8 cellular contexts compared by ENCODE assay signal in the genomic region with DNA sequence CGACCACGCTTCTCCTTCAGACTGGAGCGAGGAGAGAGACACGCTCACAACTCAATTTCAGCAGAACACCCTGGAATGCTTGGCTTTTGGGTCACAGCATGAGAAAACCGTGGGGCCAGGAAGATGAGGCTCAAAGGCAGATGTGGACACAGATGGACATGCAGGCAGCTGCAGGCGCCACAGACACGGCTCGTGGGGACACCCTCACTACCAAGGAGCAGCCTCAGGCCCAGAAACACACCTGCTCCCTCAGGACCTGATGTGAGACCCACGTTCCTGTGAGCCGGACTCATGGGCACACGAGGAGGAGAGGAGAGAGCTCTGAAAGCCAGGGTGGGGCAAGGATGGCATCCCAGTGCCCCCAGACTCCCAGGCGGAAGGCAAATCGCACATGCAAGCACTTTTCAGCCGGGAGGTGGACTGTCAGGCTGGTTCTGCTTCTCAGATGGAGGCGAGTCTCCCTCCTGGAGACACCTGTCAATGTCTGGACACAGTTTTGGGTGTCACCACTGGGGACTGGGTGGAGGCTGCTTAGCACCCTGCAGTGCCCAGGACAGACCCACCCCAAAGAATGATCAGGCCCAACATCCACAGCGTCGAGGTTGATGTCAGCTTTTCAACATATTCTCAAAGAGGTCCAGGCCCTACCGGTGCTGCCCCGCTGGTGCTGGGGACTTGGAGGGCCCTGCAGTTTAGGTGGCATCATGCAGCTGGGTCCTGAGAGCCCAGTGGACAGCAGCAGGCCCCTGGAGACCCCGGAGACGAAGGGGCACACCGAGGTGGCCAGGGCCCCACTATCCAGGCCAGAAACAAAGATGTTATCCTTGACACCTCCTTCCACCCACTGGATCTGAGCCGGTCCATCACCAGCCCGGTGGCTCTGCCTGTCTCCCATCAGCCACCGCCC. TPM values are rescaled to one million over a fixed set of nuclear protein-coding genes. Genes with fewer than 3 reads are reported as not detected.
DNase-seq lines count a peak whose midpoint lies in the region; ATAC-seq and TF ChIP-seq lines count a peak whose summit lies in the region.

No MANE protein-coding gene starts in this region.

- peaks cover 0 to 22% (median 0%) of the 10 kb centered on the region in 3 experiments for H3K36me3 ChIP-seq in naive thymus-derived CD4-positive, alpha-beta T cell (ENCODE audit: control insufficient read depth in 2 of 3, insufficient read depth in 3 of 3, low read length in 3 of 3)
- no peaks in the 10 kb centered on the region for H3K36me3 ChIP-seq in ovary

- peaks cover 3 to 13% (median 4%) of the 10 kb centered on the region in 5 donors for H3K36me3 Mint-ChIP-seq in naive thymus-derived CD4-positive, alpha-beta T cell

- peaks cover 21 to 38% (median 33%) of the 10 kb centered on the region in 7 donors for H3K4me1 Mint-ChIP-seq in naive thymus-derived CD4-positive, alpha-beta T cell

- H3K9me3 ChIP-seq in AG04450 (ENCODE audit: control insufficient read depth, insufficient read depth, low read length) (no peaks in the 10 kb centered on the region; the same call in 1 of the 2 replicates), ovary (no peaks in the 10 kb centered on the region)
- H3K9me3 ChIP-seq in naive thymus-derived CD4-positive, alpha-beta T cell (ENCODE audit: control insufficient read depth in 2 of 3, low read length in 3 of 3), result no peaks in the 10 kb centered on the region

- H3K27me3 ChIP-seq in AG04450 (ENCODE audit: control insufficient read depth, insufficient read depth, low read length) (no peaks in the 10 kb centered on the region), ovary (no peaks in the 10 kb centered on the region)
- H3K27me3 ChIP-seq in naive thymus-derived CD4-positive, alpha-beta T cell (ENCODE audit: control insufficient read depth in 2 of 2, insufficient read depth in 2 of 2, low read length in 2 of 2), result no peaks in the 10 kb centered on the region

- intact Hi-C loops in naive thymus-derived CD4-positive, alpha-beta T cell (cut with micrococcal nuclease), result loop anchor here in 1 of 2 donors (1.0 kb wide), 1 partner anchor 22 kb away; a partner anchor contains a TSS
- intact Hi-C loops in ovary (cut with DNase I), result no loop called here

- H3K27ac ChIP-seq in AG04450 (ENCODE audit: low read depth, low read length) (no peak overlapping the region), cingulate gyrus (ENCODE audit: low read depth, low read length) (peak overlapping the region; percentile 92), ovary (no peak overlapping the region)
- H3K27ac ChIP-seq in naive thymus-derived CD4-positive, alpha-beta T cell (ENCODE audit: low read depth, low read length), result peak overlapping the region; percentile 86

- POLR2A ChIA-PET in AG04450 (lab: Yijun Ruan, JAX), result interaction anchor here (0.5 kb wide), 1 partner anchor 497 kb away, joined by 4 read pairs; no protein-coding TSS in a partner anchor
- POLR2A ChIA-PET in naive thymus-derived CD4-positive, alpha-beta T cell (lab: Charles Lee), result interaction anchor here (0.6 to 5.0 kb wide), 9 partner anchors 13 to 733 kb away, joined by 3 to 57 read pairs (median 5); a partner anchor contains a TSS

- no peak for TF ChIP-seq EP300 in ovary (IDR thresholded peaks at IDR 0.05)

- CTCF ChIA-PET in AG04450 (lab: Charles Lee), result no interaction called here
- CTCF ChIA-PET in naive thymus-derived CD4-positive, alpha-beta T cell (lab: Charles Lee), result interaction anchor here (0.5 to 0.6 kb wide), 2 partner anchors 135 to 142 kb away, joined by 3 to 5 read pairs; no protein-coding TSS in a partner anchor

- 64 to 70% (median 65%) methylated on average over 25 of the region's 25 CpGs for WGBS in ovary, 3 donors

- H3K4me3 Mint-ChIP-seq in naive thymus-derived CD4-positive, alpha-beta T cell, result peak overlapping the region; percentile 92 to 100 (median 99)

- H3K4me3 ChIP-seq in AG04450 (ENCODE audit: low read depth, low read length), result peak overlapping the region; percentile 86
- peak overlapping the region; percentile 98; the same call in 1 of the 2 replicates for H3K4me3 ChIP-seq in LNCaP clone FGC (ENCODE audit: low read depth, low read length)
- peak overlapping the region; percentile 73 for H3K4me3 ChIP-seq in naive thymus-derived CD4-positive, alpha-beta T cell (ENCODE audit: low read length)
- H3K4me3 ChIP-seq in ovary, result no peak overlapping the region

- no peak for ATAC-seq in naive thymus-derived CD4-positive, alpha-beta T cell

- DNase-seq in AG04450 (ENCODE audit: low read depth, low spot score) (no peak), LNCaP clone FGC (ENCODE audit: low read depth) (no peak), HuH-7.5 (ENCODE audit: low spot score) (no peak), mucosa of gallbladder (ENCODE audit: low spot score) (no peak), HCEC 1CT (no peak), ovary (no peak)
- no peak for DNase-seq in naive thymus-derived CD4-positive, alpha-beta T cell

- no peaks in the 10 kb centered on the region for H3K27me3 Mint-ChIP-seq in naive thymus-derived CD4-positive, alpha-beta T cell

- H3K4me1 ChIP-seq in naive thymus-derived CD4-positive, alpha-beta T cell (ENCODE audit: control insufficient read depth in 2 of 2, insufficient read depth in 2 of 2, low read length in 2 of 2), result peaks cover 22 to 31% of the 10 kb centered on the region in 2 donors
- peaks cover 27% of the 10 kb centered on the region for H3K4me1 ChIP-seq in ovary (ENCODE audit: insufficient read depth)

- peak overlapping the region; percentile 96 to 100 (median 98) for H3K27ac Mint-ChIP-seq in naive thymus-derived CD4-positive, alpha-beta T cell

- TF ChIP-seq POLR2A in ovary (IDR thresholded peaks at IDR 0.05), result no peak

- TF ChIP-seq CTCF in AG04450 (IDR thresholded peaks at IDR 0.05; ENCODE audit: low read depth, low read length) (no peak), LNCaP clone FGC (IDR thresholded peaks at IDR 0.05; ENCODE audit: control insufficient read depth, extremely low read depth, insufficient read depth) (no peak), ovary (IDR thresholded peaks at IDR 0.05) (no peak)

- peaks cover 0 to 2% (median 0%) of the 10 kb centered on the region in 11 donors for H3K9me3 Mint-ChIP-seq in naive thymus-derived CD4-positive, alpha-beta T cell

RNA-seq across cellular contexts. Expression of a gene that starts 2.3 kb away (rescaled TPM):
- 30.8 and 54.5 TPM in 2 replicates for polyA plus RNA-seq in AG04450 (2011; rRNA removed)
- polyA minus RNA-seq in AG04450 (2011; rRNA and poly(A)+ RNA removed), result 8.1 TPM in 2 replicates
- 100 to 1,000 TPM in 4 of 5 experiments, 10 to 100 TPM in 1; 92.9 to 175 (median 127) TPM for total RNA-seq in naive thymus-derived CD4-positive, alpha-beta T cell
- 100 to 1,000 TPM; 135 to 140 TPM for polyA plus RNA-seq in naive thymus-derived CD4-positive, alpha-beta T cell
- total RNA-seq in mucosa of gallbladder, result 85.2 TPM
- total RNA-seq in ovary, result 10 to 100 TPM; 54.2 to 87.3 (median 65.4) TPM
- 10 to 100 TPM in 1 of 2 donors, under 1 TPM in 1; 0.57 to 65.6 TPM for polyA plus RNA-seq in ovary

RNA-seq across cellular contexts. Expression of a gene that starts 19.7 kb away (rescaled TPM):
- polyA plus RNA-seq in AG04450 (2011; rRNA removed) (3.4 and 4.4 TPM in 2 replicates), ovary (1 to 10 TPM in 1 of 2 donors, under 1 TPM in 1; 0.63 to 5.4 TPM)
- 2.7 and 3.0 TPM in 2 replicates for polyA minus RNA-seq in AG04450 (2011; rRNA and poly(A)+ RNA removed)
- total RNA-seq in naive thymus-derived CD4-positive, alpha-beta T cell, result 10 to 100 TPM; 20.5 to 65.2 (median 21.1) TPM
- under 1 TPM; 0.41 to 0.47 TPM for polyA plus RNA-seq in naive thymus-derived CD4-positive, alpha-beta T cell
- total RNA-seq in mucosa of gallbladder (23.2 TPM), ovary (10 to 100 TPM in 6 of 7 donors, 1 to 10 TPM in 1; 4.2 to 26.6 (median 14.4) TPM)

RNA-seq across cellular contexts. Expression of a gene that starts 22.2 kb away (rescaled TPM):
- polyA plus RNA-seq in AG04450 (2011; rRNA removed) (0.35 and 0.55 TPM in 2 replicates), ovary (1 to 10 TPM in 1 of 2 donors, not detected in 1; 2.3 TPM)
- 0.17 and 0.37 TPM in 2 replicates for polyA minus RNA-seq in AG04450 (2011; rRNA and poly(A)+ RNA removed)
- 10 to 100 TPM in 2 of 5 experiments, 1 to 10 TPM in 3; 3.5 to 13.5 (median 6.1) TPM for total RNA-seq in naive thymus-derived CD4-positive, alpha-beta T cell
- 1 to 10 TPM; 2.2 to 5.9 TPM for polyA plus RNA-seq in naive thymus-derived CD4-positive, alpha-beta T cell
- total RNA-seq in mucosa of gallbladder (10.6 TPM), ovary (10 to 100 TPM in 1 of 7 donors, 1 to 10 TPM in 6; 2.6 to 13.7 (median 4.6) TPM)

RNA-seq across cellular contexts. Expression of a gene that starts 22.2 kb away (rescaled TPM):
- polyA plus RNA-seq in AG04450 (2011; rRNA removed), result 6.7 and 10.7 TPM in 2 replicates
- 9.7 and 12.6 TPM in 2 replicates for polyA minus RNA-seq in AG04450 (2011; rRNA and poly(A)+ RNA removed)
- total RNA-seq in naive thymus-derived CD4-positive, alpha-beta T cell, result 10 to 100 TPM; 17.6 to 35.5 (median 23.0) TPM
- 10 to 100 TPM; 11.8 to 12.8 TPM for polyA plus RNA-seq in naive thymus-derived CD4-positive, alpha-beta T cell
- total RNA-seq in mucosa of gallbladder, result 89.3 TPM
- total RNA-seq in ovary, result 10 to 100 TPM; 32.0 to 87.0 (median 62.6) TPM
- polyA plus RNA-seq in ovary, result 10 to 100 TPM; 11.7 to 31.1 TPM

RNA-seq across cellular contexts. Expression of a gene that starts 34.8 kb away (rescaled TPM):
- polyA plus RNA-seq in AG04450 (2011; rRNA removed) (5.4 and 8.4 TPM in 2 replicates), ovary (10 to 100 TPM in 1 of 2 donors, 1 to 10 TPM in 1; 4.8 to 21.5 TPM)
- 7.1 and 9.0 TPM in 2 replicates for polyA minus RNA-seq in AG04450 (2011; rRNA and poly(A)+ RNA removed)
- 10 to 100 TPM; 52.7 to 92.6 (median 73.1) TPM for total RNA-seq in naive thymus-derived CD4-positive, alpha-beta T cell
- polyA plus RNA-seq in naive thymus-derived CD4-positive, alpha-beta T cell, result 1 to 10 TPM; 5.4 to 9.6 TPM
- total RNA-seq in mucosa of gallbladder (39.2 TPM), ovary (10 to 100 TPM; 14.9 to 46.7 (median 30.4) TPM)

Comparison
In these comparisons a context has a peak if more than half of its experiments do, and no peak if none do; other contexts are left out.
1. H3K27ac ChIP-seq: peak in cingulate gyrus (single experiment) and naive thymus-derived CD4-positive, alpha-beta T cell (single experiment); none in AG04450 (single experiment) and ovary (0 of 2).